ENCODE assay signal across 31 cellular contexts in the genomic region with DNA sequence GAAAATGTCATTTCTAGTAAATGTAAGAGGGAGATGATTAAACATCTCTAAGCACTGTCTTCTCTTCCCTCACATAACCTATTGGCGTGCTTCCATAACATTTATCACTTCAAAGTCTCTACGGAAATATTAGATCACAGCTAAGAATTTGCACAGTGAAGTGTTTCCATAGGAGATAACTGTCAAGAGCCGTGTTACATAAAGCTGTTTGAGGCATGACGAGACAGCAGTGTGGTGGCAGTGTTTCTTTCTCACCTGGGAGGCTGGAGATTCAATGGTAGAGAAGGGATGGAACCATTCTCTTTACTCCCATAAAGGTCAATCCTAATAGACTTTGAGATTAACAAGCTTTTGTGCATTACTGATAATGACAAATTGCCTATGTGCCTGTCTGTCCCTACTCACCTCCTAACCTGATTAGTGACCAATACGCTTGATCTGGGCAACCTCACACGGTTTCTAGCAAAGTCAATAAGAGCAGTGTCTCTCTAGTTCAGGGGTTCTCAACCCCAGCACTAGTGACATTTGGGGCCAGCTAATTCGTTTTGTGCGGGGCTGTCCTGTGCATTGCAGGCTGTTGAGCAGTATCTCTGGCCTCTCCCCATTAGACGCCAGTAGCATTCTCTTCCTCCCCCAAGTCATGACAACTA.
"Had no signal": no experiment of that assay in that cellular context is flagged by ENCODE, and none has a peak within 500 bp of the region (broad histone marks: within the 10 kb centered on the region; RNA-seq: fewer than 3 reads in every experiment).

No MANE protein-coding gene starts in this region.

- H3K9me3 Mint-ChIP-seq: activated CD4-positive, alpha-beta memory T cell treated with anti-CD3 and anti-CD28 coated beads, Interleukin-2, amount 10 ng/mL, durations not matched to agents 7 days and 5 days had no signal

- H3K4me2 ChIP-seq: PC-9 had no signal

- H3K4me1 Mint-ChIP-seq: activated CD4-positive, alpha-beta memory T cell treated with anti-CD3 and anti-CD28 coated beads, Interleukin-2, amount 10 ng/mL, durations not matched to agents 7 days and 5 days; activated CD8-positive, alpha-beta memory T cell treated with anti-CD3 and anti-CD28 coated beads, Interleukin-2, amount 10 ng/mL, durations not matched to agents 7 days and 5 days; activated naive CD8-positive, alpha-beta T cell treated with anti-CD3 and anti-CD28 coated beads for 36 hours had no signal

- H3K4me3 Mint-ChIP-seq: activated CD4-positive, alpha-beta memory T cell treated with anti-CD3 and anti-CD28 coated beads, Interleukin-2, amount 10 ng/mL, durations not matched to agents 7 days and 5 days; activated CD8-positive, alpha-beta memory T cell treated with anti-CD3 and anti-CD28 coated beads, Interleukin-2, amount 10 ng/mL, durations not matched to agents 7 days and 5 days; activated naive CD8-positive, alpha-beta T cell treated with anti-CD3 and anti-CD28 coated beads for 36 hours had no signal

- DNase-seq: activated CD4-positive, alpha-beta memory T cell treated with anti-CD3 and anti-CD28 coated beads, Interleukin-2, amount 10 ng/mL, durations not matched to agents 7 days and 5 days; activated CD4-positive, alpha-beta T cell treated with anti-CD3 and anti-CD28 coated beads for 1 hour; activated CD4-positive, alpha-beta T cell treated with anti-CD3 and anti-CD28 coated beads for 48 hours; activated CD4-positive, CD25-positive, alpha-beta regulatory T cell; activated CD8-positive, alpha-beta memory T cell treated with anti-CD3 and anti-CD28 coated beads for 24 hours; activated CD8-positive, alpha-beta memory T cell treated with anti-CD3 and anti-CD28 coated beads, Interleukin-2, amount 10 ng/mL, durations not matched to agents 7 days and 5 days; activated CD8-positive, alpha-beta memory T cell treated with anti-CD3 and anti-CD28 coated beads, Interleukin-2, amount 50 U/mL, for 48 hours; activated effector memory CD4-positive, alpha-beta T cell treated with Interleukin-2 at 50 U/mL for 16 hours; activated naive CD4-positive, alpha-beta T cell; activated naive CD4-positive, alpha-beta T cell treated with anti-CD3 and anti-CD28 coated beads, Interleukin-2, amount 50 U/mL, for 16 hours; activated naive CD8-positive, alpha-beta T cell treated with anti-CD3 and anti-CD28 coated beads for 36 hours; activated T-cell treated with anti-CD3 and anti-CD28 coated beads, Interleukin-2, amount 50 U/mL, for 48 hours; amygdala; NCI-H1105; NCI-H1417 treated with DMSO at 0.1 percent for 48 hours; NCI-H187 treated with DMSO at 0.1 percent for 48 hours; NCI-H2081; NCI-H2171 treated with DMSO at 0.1 percent for 48 hours; NCI-H2227 treated with DMSO at 0.1 percent for 48 hours; NCI-H446; NCI-H510A treated with DMSO at 0.1 percent for 48 hours; NCI-H526 treated with DMSO at 0.1 percent for 48 hours; NK-92 treated with Interleukin-12 subunit alpha and Interleukin-12 subunit beta, amount 100 ng/mL, for 24 hours; PC-9; Right ventricle myocardium superior; T1000; WERI-Rb-1 had no signal

- H2AFZ ChIP-seq: PC-9 had no signal

- H3K27ac ChIP-seq: ascending aorta, cardiac muscle cell, PC-9, SK-N-MC, WERI-Rb-1 had no signal

- H3K27me3 ChIP-seq: ascending aorta, cardiac muscle cell had no signal

- H3K27me3 Mint-ChIP-seq: activated CD4-positive, alpha-beta memory T cell treated with anti-CD3 and anti-CD28 coated beads, Interleukin-2, amount 10 ng/mL, durations not matched to agents 7 days and 5 days; activated CD8-positive, alpha-beta memory T cell treated with anti-CD3 and anti-CD28 coated beads, Interleukin-2, amount 10 ng/mL, durations not matched to agents 7 days and 5 days; activated naive CD8-positive, alpha-beta T cell treated with anti-CD3 and anti-CD28 coated beads for 36 hours had no signal

- H3K27ac Mint-ChIP-seq: activated CD4-positive, alpha-beta memory T cell treated with anti-CD3 and anti-CD28 coated beads, Interleukin-2, amount 10 ng/mL, durations not matched to agents 7 days and 5 days; activated CD8-positive, alpha-beta memory T cell treated with anti-CD3 and anti-CD28 coated beads, Interleukin-2, amount 10 ng/mL, durations not matched to agents 7 days and 5 days; activated naive CD8-positive, alpha-beta T cell treated with anti-CD3 and anti-CD28 coated beads for 36 hours had no signal

- H3K4me1 ChIP-seq: ascending aorta had no signal

- H3K9me3 ChIP-seq: ascending aorta had no signal

- H3K4me3 ChIP-seq: ascending aorta, cardiac muscle cell, K562, PC-9, SK-N-MC had no signal

- ATAC-seq: activated CD8-positive, alpha-beta memory T cell treated with anti-CD3 and anti-CD28 coated beads, Interleukin-2, amount 10 ng/mL, durations not matched to agents 7 days and 5 days; K562 had no signal
